ENCODE assay signal across 16 cellular contexts in the genomic region with DNA sequence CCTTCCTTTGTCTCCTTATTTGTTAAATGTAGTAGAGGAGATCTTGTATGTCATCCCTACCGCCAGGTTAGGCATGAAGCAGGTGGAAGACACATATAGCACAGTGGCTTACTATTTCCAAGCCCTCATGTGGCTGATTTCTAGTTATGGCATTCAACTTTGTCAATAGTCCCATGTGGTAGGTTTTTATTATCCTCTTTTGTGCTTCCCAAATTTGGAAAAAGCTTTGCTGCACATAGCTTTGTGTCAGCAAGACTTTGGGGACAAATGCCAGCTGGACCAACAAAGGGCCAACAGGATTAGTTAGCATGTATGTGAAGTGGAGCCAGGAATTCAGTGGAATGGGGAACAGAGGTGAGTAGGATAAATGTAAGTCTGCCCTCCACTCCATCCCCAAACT.
DNase-seq lines count a peak whose midpoint lies in the region; ATAC-seq, FAIRE-seq and TF ChIP-seq lines count a peak whose summit lies in the region.
"Had no signal": no experiment of that assay in that cellular context is flagged by ENCODE, and none has a peak within 500 bp of the region (broad histone marks: within the 10 kb centered on the region; RNA-seq: fewer than 3 reads in every experiment).

No MANE protein-coding gene starts in this region.

- no peaks in the 10 kb centered on the region for H3K27me3 ChIP-seq in prostate gland (replicated peaks; ENCODE audit: insufficient read depth)

- 31% methylated on average over 1 of the region's 1 CpG for WGBS in prostate gland

- H3K9me3 ChIP-seq in prostate gland: no peaks in the 10 kb centered on the region

- DNase-seq in astrocyte of the hippocampus (ENCODE audit: low read depth, low spot score) (peak; percentile 53), globus pallidus (ENCODE audit: low spot score) (peak; percentile 8), prostate gland (ENCODE audit: low spot score) (peak; percentile 48), NCI-H1694 treated with DMSO at 0.1 percent for 48 hours (lab: John Stamatoyannopoulos, UW) (no peak), DMS 273 (lab: John Stamatoyannopoulos, UW; ENCODE audit: unreplicated experiment) (no peak)
- DNase-seq: CD8-positive, alpha-beta T cell; COR-L47; DND-41 had no signal

- H3K36me3 ChIP-seq in prostate gland: no peaks in the 10 kb centered on the region

- no peak overlapping the region for H3K4me3 ChIP-seq in prostate gland
- H3K4me3 ChIP-seq: K562 had no signal

- no peak overlapping the region for H3K27ac ChIP-seq in prostate gland
- H3K27ac ChIP-seq: HL-60 had no signal

- intact Hi-C loops in prostate gland (cut with DNase I): no loop called here

- no peaks in the 10 kb centered on the region for H3K4me1 ChIP-seq in prostate gland (replicated peaks)

- no peak for TF ChIP-seq POLR2A in prostate gland (IDR thresholded peaks at IDR 0.05)

- peak; percentile 56 for FAIRE-seq in G401.6 (lab: Jason Lieb, UNC)
- FAIRE-seq: A204.1, D721Med, H54, K562 had no signal

- no peak for ATAC-seq in HG03025 (IDR thresholded peaks at IDR 0.05; ENCODE audit: low FRiP score, unreplicated experiment)
- no peak for ATAC-seq in GM19023 (IDR thresholded peaks at IDR 0.05; ENCODE audit: unreplicated experiment)
- ATAC-seq: CD8-positive, alpha-beta T cell; K562 had no signal

- no peak for TF ChIP-seq CTCF in prostate gland (IDR thresholded peaks at IDR 0.05)

Comparison
In these comparisons a context has a peak if more than half of its experiments do, and no peak if none do; other contexts are left out.
1. DNase-seq: peak in astrocyte of the hippocampus (single experiment), globus pallidus (single experiment) and prostate gland (single experiment); none in NCI-H1694 treated with DMSO at 0.1 percent for 48 hours (single experiment) and DMS 273 (single experiment).